Comparison of ENCODE assay signal across 3 cellular contexts in genomic region chrX:1308917-1309316, GRCh38. TPM values are rescaled to one million over a fixed set of nuclear protein-coding genes. Genes with fewer than 3 reads are reported as not detected.
"Had no signal": no experiment of that assay in that cellular context is flagged by ENCODE, and none has a peak within 500 bp of the region (broad histone marks: within the 10 kb centered on the region; RNA-seq: fewer than 3 reads in every experiment).

No MANE protein-coding gene starts in this region.

RNA-seq across cellular contexts. Expression of gene IL3RA, which starts 27.7 kb away (rescaled TPM):
- total RNA-seq: GM23248, HT-29, IMR-90 had no signal
- polyA plus RNA-seq: IMR-90 had no signal

RNA-seq across cellular contexts. Expression of gene CSF2RA, which starts 40.3 kb away (rescaled TPM):
- total RNA-seq: GM23248, HT-29, IMR-90 had no signal
- polyA plus RNA-seq: GM23248, IMR-90 had no signal
